Comparison of ENCODE assay signal across 8 cellular contexts in the genomic region with DNA sequence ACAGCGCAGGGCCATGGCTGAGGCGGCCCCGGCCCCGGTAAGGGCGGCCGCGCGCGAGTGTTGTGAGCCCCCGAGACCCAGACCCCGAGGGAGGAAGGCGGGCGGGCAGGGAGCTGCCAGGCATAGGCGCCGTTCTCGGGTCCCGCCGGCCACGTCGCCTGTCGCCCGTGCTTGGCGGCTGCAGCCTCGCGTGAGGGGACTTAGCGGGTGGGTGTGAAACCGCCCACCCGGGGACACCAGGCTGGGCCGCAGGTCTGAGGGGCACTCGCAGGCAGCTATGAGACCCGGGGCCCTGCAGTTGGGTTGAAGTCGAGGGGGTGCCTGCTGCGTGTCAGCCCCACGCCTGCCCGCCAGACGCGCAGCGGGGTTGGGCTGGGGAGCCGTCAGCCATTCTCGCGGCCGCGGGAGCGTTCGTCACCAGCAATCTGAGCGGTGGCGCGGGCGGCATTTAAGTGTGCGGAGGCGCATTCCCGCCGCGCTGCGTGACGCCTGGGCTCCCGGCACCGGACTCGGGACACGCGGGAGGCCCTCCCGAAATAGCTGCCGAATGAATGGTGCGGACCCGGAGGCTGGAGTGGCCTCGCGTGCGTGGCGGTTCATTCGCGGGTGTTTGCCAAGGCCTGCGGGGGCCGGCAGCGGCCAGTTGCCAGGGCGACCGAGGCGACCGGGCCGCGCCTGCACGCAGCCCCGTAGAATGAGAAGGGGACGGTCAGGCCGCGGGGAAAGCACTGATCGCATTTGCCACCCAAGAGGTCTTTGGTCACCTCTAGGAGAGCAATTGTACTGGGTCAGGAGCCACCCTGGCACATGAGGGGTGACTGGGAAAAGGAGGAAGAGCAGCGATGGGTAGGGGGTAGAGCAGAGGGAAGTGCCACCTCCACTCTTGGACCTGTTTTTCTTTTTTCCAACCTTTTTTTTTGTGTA. TPM values are rescaled to one million over a fixed set of nuclear protein-coding genes. Genes with fewer than 3 reads are reported as not detected.
DNase-seq lines count a peak whose midpoint lies in the region; ATAC-seq and TF ChIP-seq lines count a peak whose summit lies in the region.

No MANE protein-coding gene starts in this region.

- in situ Hi-C loops in GM23248 (cut with MboI): no loop called here

- TF ChIP-seq CTCF in GM06990 (IDR thresholded peaks at IDR 0.05; ENCODE audit: insufficient read depth, low read length, poor library complexity, severe bottlenecking) (no peak), activated B cell treated with CpG ODN at 0.5 μM for 24 hours (IDR thresholded peaks at IDR 0.05) (no peak)

- WGBS in GM23248 (ENCODE audit: low coverage in 1 of 2, low lambda C conversion rate in 2 of 2, missing lambda C conversion rate in 2 of 2), 2 experiments: 0 to 2% methylated on average over 48 to 60 of the region's 87 CpGs

- H3K4me2 ChIP-seq in GM23248 (ENCODE audit: unreplicated experiment): peak overlapping the region; percentile 87

- H3K27ac ChIP-seq in GM23248: peak overlapping the region; percentile 95
- H3K27ac ChIP-seq in KOPT-K1 (ENCODE audit: low read depth, low read length, poor library complexity, severe bottlenecking): peak overlapping the region; percentile 83
- H3K27ac ChIP-seq in caudate nucleus (ENCODE audit: low read depth, low read length): peak overlapping the region; percentile 74

- intact Hi-C loops in activated B cell treated with CpG ODN at 0.5 μM for 24 hours (cut with micrococcal nuclease): loop anchor here (1.0 to 5.0 kb wide), 14 partner anchors 22 to 476 kb away; a partner anchor contains a TSS

- peaks cover 53% of the 10 kb centered on the region for H3K79me2 ChIP-seq in GM23248 (ENCODE audit: insufficient read depth)

- H3K4me1 Mint-ChIP-seq in activated B cell treated with CpG ODN at 0.5 μM for 24 hours: peaks cover 32% of the 10 kb centered on the region

- H3K27me3 ChIP-seq in GM06990 (replicated peaks; ENCODE audit: control insufficient read depth, insufficient read depth, low read length): no peaks in the 10 kb centered on the region
- H3K27me3 ChIP-seq in GM23248 (replicated peaks; ENCODE audit: insufficient read depth): no peaks in the 10 kb centered on the region

- H3K4me3 Mint-ChIP-seq in activated B cell treated with CpG ODN at 0.5 μM for 24 hours: peak overlapping the region; percentile 82

- H3K9me3 ChIP-seq in GM23248 (ENCODE audit: low read depth): no peaks in the 10 kb centered on the region
- H3K9me3 ChIP-seq in KOPT-K1 (ENCODE audit: insufficient read depth, low read length, poor library complexity, severe bottlenecking): no peaks in the 10 kb centered on the region

- peak overlapping the region; percentile 90 for H3K4me3 ChIP-seq in GM06990 (replicated peaks; ENCODE audit: low read depth, low read length)
- H3K4me3 ChIP-seq in GM23248: peak overlapping the region; percentile 96

- H3K4me1 ChIP-seq in GM23248 (ENCODE audit: insufficient read depth): 0 out of 2 replicates have a peak, but pooled peaks cover 3% of the 10 kb centered on the region

- H4K20me1 ChIP-seq in GM23248 (ENCODE audit: insufficient read depth): no peaks in the 10 kb centered on the region

- no peaks in the 10 kb centered on the region for H3K36me3 ChIP-seq in GM06990 (ENCODE audit: control insufficient read depth, insufficient read depth, low read length)
- H3K36me3 ChIP-seq in GM23248 (ENCODE audit: low read depth): no peaks in the 10 kb centered on the region
- peaks cover 5% of the 10 kb centered on the region; the same call in 1 of the 2 replicates for H3K36me3 ChIP-seq in KOPT-K1 (ENCODE audit: insufficient read depth, low read length)

- H3K9ac ChIP-seq in GM23248: peak overlapping the region; percentile 99

- CTCF ChIA-PET in activated B cell treated with CpG ODN at 0.5 μM for 24 hours (lab: Charles Lee): interaction anchor here (0.7 to 3.0 kb wide), 8 partner anchors 13 to 163 kb away, joined by 3 to 27 read pairs (median 4); a partner anchor contains a TSS

- POLR2A ChIA-PET in activated B cell treated with CpG ODN at 0.5 μM for 24 hours (lab: Charles Lee): interaction anchor here (0.6 to 4.7 kb wide), 15 partner anchors 12 to 1258 kb away, joined by 3 to 66 read pairs (median 8); a partner anchor contains a TSS

- peak overlapping the region; percentile 68 for H3K27ac Mint-ChIP-seq in activated B cell treated with CpG ODN at 0.5 μM for 24 hours

- H2AFZ ChIP-seq in GM23248: peak overlapping the region; percentile 99

- no peaks in the 10 kb centered on the region for H3K9me3 Mint-ChIP-seq in activated B cell treated with CpG ODN at 0.5 μM for 24 hours

- H3F3A ChIP-seq in GM23248 (ENCODE audit: insufficient read depth): peaks cover 24% of the 10 kb centered on the region

- DNase-seq in GM06990 (ENCODE audit: extremely low read depth, insufficient read length) (peak; percentile 79), GM23248 (peak; percentile 89), activated B cell treated with CpG ODN at 0.5 μM for 24 hours (no peak), caudate nucleus (lab: John Stamatoyannopoulos, UW) (peak in 49 of 61 donors; percentile 6 to 78 (median 54)), islet precursor cell (peak; percentile 78), GF-D8 (lab: John Stamatoyannopoulos, UW) (no peak)
- DNase-seq in stimulated activated CD4-positive, alpha-beta T cell treated with anti-CD3 and anti-CD28 coated beads, Interleukin-12 subunit alpha, Interleukin-12 subunit beta, amount 100 ng/mL, for 4 hours: peak; percentile 58

- H3K9me2 ChIP-seq in GM23248 (ENCODE audit: insufficient read depth): no peaks in the 10 kb centered on the region

- no peaks in the 10 kb centered on the region for H3K27me3 Mint-ChIP-seq in activated B cell treated with CpG ODN at 0.5 μM for 24 hours

- H3K36me3 Mint-ChIP-seq in activated B cell treated with CpG ODN at 0.5 μM for 24 hours (ENCODE audit: low read depth): peaks cover 3% of the 10 kb centered on the region

- peak; percentile 22 for ATAC-seq in activated B cell treated with CpG ODN at 0.5 μM for 24 hours (ENCODE audit: low read depth)

RNA-seq across cellular contexts. Expression of a gene that starts 0.7 kb away (rescaled TPM):
- total RNA-seq in GM23248 (2014; rRNA removed; shearing (Covaris generic)): 8.1 and 12.5 TPM in 2 replicates
- polyA plus RNA-seq in GM23248 (2016; fragmentation: Nextera tagmentation; extraction: Ambion mirVana): 6.7 and 7.1 TPM in 2 replicates
- 15.1 and 17.3 TPM in 2 replicates for total RNA-seq in activated B cell treated with CpG ODN at 0.5 μM for 24 hours

RNA-seq across cellular contexts. Expression of a gene that starts 21.9 kb away (rescaled TPM):
- 3.8 and 5.4 TPM in 2 replicates for total RNA-seq in GM23248 (2014; rRNA removed; shearing (Covaris generic))
- 3.9 and 4.1 TPM in 2 replicates for polyA plus RNA-seq in GM23248 (2016; fragmentation: Nextera tagmentation; extraction: Ambion mirVana)
- 1.4 and 1.9 TPM in 2 replicates for total RNA-seq in activated B cell treated with CpG ODN at 0.5 μM for 24 hours

RNA-seq across cellular contexts. Expression of a gene that starts 47.4 kb away (rescaled TPM):
- 23.3 and 24.1 TPM in 2 replicates for total RNA-seq in GM23248 (2014; rRNA removed; shearing (Covaris generic))
- polyA plus RNA-seq in GM23248 (2016; fragmentation: Nextera tagmentation; extraction: Ambion mirVana): 2.4 and 2.8 TPM in 2 replicates
- total RNA-seq in activated B cell treated with CpG ODN at 0.5 μM for 24 hours: 21.6 and 21.7 TPM in 2 replicates

RNA-seq across cellular contexts. Expression of a gene that starts 57.5 kb away (rescaled TPM):
- 3.5 and 5.3 TPM in 2 replicates for total RNA-seq in GM23248 (2014; rRNA removed; shearing (Covaris generic))
- polyA plus RNA-seq in GM23248 (2016; fragmentation: Nextera tagmentation; extraction: Ambion mirVana): 3.5 and 3.9 TPM in 2 replicates
- 9.2 and 11.0 TPM in 2 replicates for total RNA-seq in activated B cell treated with CpG ODN at 0.5 μM for 24 hours

Comparison
In these comparisons a context has a peak if more than half of its experiments do, and no peak if none do; other contexts are left out.
1. DNase-seq: peak in GM06990 (single experiment), GM23248 (single experiment), caudate nucleus (49 of 61), islet precursor cell (single experiment) and stimulated activated CD4-positive, alpha-beta T cell treated with anti-CD3 and anti-CD28 coated beads, Interleukin-12 subunit alpha, Interleukin-12 subunit beta, amount 100 ng/mL, for 4 hours (single experiment); none in activated B cell treated with CpG ODN at 0.5 μM for 24 hours (single experiment) and GF-D8 (single experiment).
2. Peak in every context shown above with its lines, with median percentiles within 50 percentile points of each other: H3K27ac ChIP-seq.